1 cellular context compared by ENCODE assay signal in the genomic region with DNA sequence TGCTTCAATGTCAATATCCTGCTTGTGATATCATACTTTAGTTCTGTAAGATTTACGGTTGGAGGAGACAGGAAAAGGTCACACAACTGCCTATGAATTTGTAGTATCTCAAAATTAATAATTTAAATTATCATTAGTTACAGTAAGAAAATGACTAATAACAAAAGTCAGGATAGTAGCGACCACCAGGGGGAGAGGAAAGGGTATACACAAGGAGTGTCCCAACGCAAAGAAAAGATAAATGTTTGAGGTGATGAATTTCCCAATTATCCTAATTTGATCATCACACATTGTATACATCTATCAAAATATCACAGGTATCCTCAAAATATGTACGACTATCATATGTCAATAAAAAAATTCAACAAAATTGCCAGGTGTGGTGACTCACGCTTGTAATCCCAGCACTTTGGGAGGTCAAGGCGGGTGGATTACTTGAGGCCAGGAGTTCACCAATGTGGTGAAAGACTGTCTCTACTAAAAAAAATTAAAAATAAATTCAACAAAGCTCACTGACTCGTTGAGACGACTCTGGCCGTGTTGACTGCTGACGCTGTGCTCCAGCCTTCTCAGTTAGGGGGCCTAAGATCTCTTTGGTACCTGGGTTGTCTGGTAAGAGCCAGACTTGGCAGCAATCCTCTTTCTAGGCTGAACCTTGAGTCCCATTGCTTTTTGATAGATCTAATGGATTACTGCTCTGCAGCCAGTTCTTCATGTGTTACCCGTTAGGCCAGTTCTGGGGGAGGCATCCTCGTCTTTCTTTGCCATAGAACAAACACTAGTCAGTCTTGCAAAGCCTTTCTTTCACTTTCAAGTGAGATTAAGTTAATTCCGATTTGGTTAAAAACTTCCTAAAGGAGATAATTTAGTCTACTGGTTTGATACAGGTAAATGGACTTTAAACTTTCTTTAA.
TF ChIP-seq lines count a peak whose summit lies in the region.

No MANE protein-coding gene starts in this region.

TF ChIP-seq in HepG2, 621 proteins besides CTCF, POLR2A, EP300 and RAD21:
- TF ChIP-seq, protein P1, sequence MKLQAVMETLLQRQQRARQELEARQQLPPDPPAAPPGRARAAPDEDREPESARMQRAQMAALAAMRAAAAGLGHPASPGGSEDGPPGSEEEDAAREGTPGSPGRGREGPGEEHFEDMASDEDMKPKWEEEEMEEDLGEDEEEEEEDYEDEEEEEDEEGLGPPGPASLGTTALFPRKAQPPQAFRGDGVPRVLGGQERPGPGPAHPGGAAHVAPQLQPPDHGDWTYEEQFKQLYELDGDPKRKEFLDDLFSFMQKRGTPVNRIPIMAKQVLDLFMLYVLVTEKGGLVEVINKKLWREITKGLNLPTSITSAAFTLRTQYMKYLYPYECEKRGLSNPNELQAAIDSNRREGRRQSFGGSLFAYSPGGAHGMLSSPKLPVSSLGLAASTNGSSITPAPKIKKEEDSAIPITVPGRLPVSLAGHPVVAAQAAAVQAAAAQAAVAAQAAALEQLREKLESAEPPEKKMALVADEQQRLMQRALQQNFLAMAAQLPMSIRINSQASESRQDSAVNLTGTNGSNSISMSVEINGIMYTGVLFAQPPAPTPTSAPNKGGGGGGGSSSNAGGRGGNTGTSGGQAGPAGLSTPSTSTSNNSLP (IDR thresholded peaks at IDR 0.05; ENCODE audit: low read depth, low read length) = no peak
- TF ChIP-seq STAG1 (CRISPR knock-in tag; IDR thresholded peaks at IDR 0.05) (peak; percentile 16; the same call in 1 of the 2 replicates), ELF3 (CRISPR knock-in tag; IDR thresholded peaks at IDR 0.05) (no peak), JDP2 (CRISPR knock-in tag; IDR thresholded peaks at IDR 0.05; ENCODE audit: borderline replicate concordance) (no peak), ZFP36L1 (CRISPR knock-in tag; IDR thresholded peaks at IDR 0.05) (no peak), NR3C1 (CRISPR knock-in tag; IDR thresholded peaks at IDR 0.05) (no peak)
- TF ChIP-seq, protein P2, sequence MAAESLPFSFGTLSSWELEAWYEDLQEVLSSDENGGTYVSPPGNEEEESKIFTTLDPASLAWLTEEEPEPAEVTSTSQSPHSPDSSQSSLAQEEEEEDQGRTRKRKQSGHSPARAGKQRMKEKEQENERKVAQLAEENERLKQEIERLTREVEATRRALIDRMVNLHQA (CRISPR knock-in tag; IDR thresholded peaks at IDR 0.05) = no peak
